ENCODE assay signal across 33 cellular contexts in the genomic region with DNA sequence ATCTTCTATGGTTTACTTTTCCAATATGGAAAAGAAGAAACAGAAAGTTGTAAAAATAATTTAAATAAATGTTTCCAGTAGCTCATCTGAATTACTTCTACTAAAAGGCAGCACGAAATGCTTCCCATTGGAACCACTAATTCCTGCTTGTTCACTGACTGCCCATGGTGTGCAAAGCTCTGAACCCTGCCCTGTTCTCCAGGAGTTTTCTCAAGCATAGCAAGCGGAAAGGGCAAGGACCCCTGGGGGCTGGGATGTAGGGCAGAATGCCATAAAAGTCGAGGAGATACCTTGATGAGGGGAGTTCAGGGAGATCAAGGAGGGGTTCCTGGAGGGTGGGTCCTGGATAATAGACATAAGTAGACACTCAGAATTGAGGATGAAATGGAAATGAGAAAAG. TPM values are rescaled to one million over a fixed set of nuclear protein-coding genes. Genes with fewer than 3 reads are reported as not detected.
"Had no signal": no experiment of that assay in that cellular context is flagged by ENCODE, and none has a peak within 500 bp of the region (broad histone marks: within the 10 kb centered on the region; RNA-seq: fewer than 3 reads in every experiment).

No MANE protein-coding gene starts in this region.

- H3K27ac ChIP-seq: adrenal gland, ascending aorta, cardiac muscle cell, VCaP had no signal

- H3K27me3 ChIP-seq: ascending aorta, cardiac muscle cell had no signal

- H3K36me3 ChIP-seq: adrenal gland, ascending aorta, cardiac muscle cell had no signal

- DNase-seq: activated B cell treated with CpG ODN at 0.5 μM for 24 hours; activated CD4-positive, alpha-beta memory T cell treated with anti-CD3 and anti-CD28 coated beads for 36 hours; activated CD4-positive, alpha-beta T cell treated with anti-CD3 and anti-CD28 coated beads for 4 hours; activated CD4-positive, alpha-beta T cell treated with anti-CD3 and anti-CD28 coated beads, Interleukin-2, amount 10 ng/mL, durations not matched to agents 24 days and 14 days; activated CD4-positive, alpha-beta T cell treated with anti-CD3 and anti-CD28 coated beads, Interleukin-2, amount 50 U/mL, for 1 hour; activated CD4-positive, alpha-beta T cell treated with anti-CD3 and anti-CD28 coated beads, Interleukin-2, amount 50 U/mL, for 4 hours; activated CD4-positive, CD25-positive, alpha-beta regulatory T cell treated with anti-CD3 and anti-CD28 coated beads, Interleukin-2, amount 50 U/mL, for 72 hours; activated CD8-positive, alpha-beta memory T cell treated with anti-CD3 and anti-CD28 coated beads, Interleukin-2, amount 50 U/mL, for 4 hours; activated CD8-positive, alpha-beta T cell treated with anti-CD3 and anti-CD28 coated beads for 36 hours; activated effector memory CD4-positive, alpha-beta T cell treated with anti-CD3 and anti-CD28 coated beads, Interleukin-2, amount 50 U/mL, for 16 hours; activated gamma-delta T cell treated with Interleukin-2 at 50 U/mL for 16 hours; activated naive CD4-positive, alpha-beta T cell; activated naive CD4-positive, alpha-beta T cell treated with anti-CD3 and anti-CD28 coated beads for 36 hours; activated naive CD4-positive, alpha-beta T cell treated with anti-CD3 and anti-CD28 coated beads, Interleukin-2, amount 50 U/mL, for 16 hours; activated naive CD8-positive, alpha-beta T cell treated with anti-CD3 and anti-CD28 coated beads for 36 hours; activated T-cell treated with anti-CD3 and anti-CD28 coated beads for 4 hours; activated T-cell treated with anti-CD3 and anti-CD28 coated beads, Interleukin-2, amount 50 U/mL, for 1 hour; activated T-cell treated with anti-CD3 and anti-CD28 coated beads, Interleukin-2, amount 50 U/mL, for 4 hours; activated T-cell treated with anti-CD3 and anti-CD28 coated beads, Interleukin-2, amount 50 U/mL, for 72 hours; adrenal gland; amniotic stem cell; caudate nucleus; cerebellar nuclear complex; T-helper 1 cell; T-helper 2 cell; T-helper 9 cell had no signal

- H3K4me3 ChIP-seq: adrenal gland, ascending aorta, cardiac muscle cell had no signal

- ATAC-seq: activated CD8-positive, alpha-beta T cell treated with anti-CD3 and anti-CD28 coated beads for 36 hours; activated naive CD4-positive, alpha-beta T cell treated with anti-CD3 and anti-CD28 coated beads, Interleukin-2, amount 50 U/mL, for 72 hours; activated T-cell treated with anti-CD3 and anti-CD28 coated beads, Interleukin-2, amount 50 U/mL, for 4 hours; activated T-cell treated with anti-CD3 and anti-CD28 coated beads, Interleukin-2, amount 50 U/mL, for 72 hours; activated T-helper 17 cell treated with anti-CD3 and anti-CD28 coated beads, Interleukin-2, amount 50 U/mL, for 72 hours had no signal

- H3K4me1 ChIP-seq: adrenal gland, ascending aorta had no signal

- H3K9me3 ChIP-seq: adrenal gland, ascending aorta had no signal

RNA-seq across cellular contexts. Expression of a gene that starts 35.3 kb away (rescaled TPM):
- total RNA-seq: activated B cell treated with CpG ODN at 0.5 μM for 24 hours; activated CD4-positive, alpha-beta memory T cell treated with anti-CD3 and anti-CD28 coated beads for 36 hours; activated CD4-positive, alpha-beta T cell treated with anti-CD3 and anti-CD28 coated beads, Interleukin-2, amount 10 ng/mL, durations not matched to agents 24 days and 14 days; activated CD8-positive, alpha-beta memory T cell treated with anti-CD3 and anti-CD28 coated beads for 36 hours; activated CD8-positive, alpha-beta T cell treated with anti-CD3 and anti-CD28 coated beads for 36 hours; activated naive CD4-positive, alpha-beta T cell treated with anti-CD3 and anti-CD28 coated beads for 36 hours; activated naive CD4-positive, alpha-beta T cell treated with anti-CD3 and anti-CD28 coated beads, Interleukin-2, amount 50 U/mL, for 72 hours; activated naive CD8-positive, alpha-beta T cell treated with anti-CD3 and anti-CD28 coated beads for 36 hours; activated T-cell treated with anti-CD3 and anti-CD28 coated beads, Interleukin-2, amount 50 U/mL, for 4 hours; activated T-cell treated with anti-CD3 and anti-CD28 coated beads, Interleukin-2, amount 50 U/mL, for 72 hours; activated T-helper 1 cell treated with anti-CD3 and anti-CD28 coated beads, Interleukin-12 subunit alpha, Interleukin-12 subunit beta, Interleukin-2, Interleukin-4 antibody, amounts not matched to agents 30 ng/mL and 10 ng/mL and 1 ng/mL, durations not matched to agents 14 hours and 24 hours and 36 hours; activated T-helper 17 cell treated with anti-CD3 and anti-CD28 coated beads, Interleukin-2, amount 50 U/mL, for 72 hours; ascending aorta had no signal
